Comparison of ENCODE assay signal across 10 cellular contexts in genomic region chr13:40271511-40271910, GRCh38.
DNase-seq lines count a peak whose midpoint lies in the region; ATAC-seq and TF ChIP-seq lines count a peak whose summit lies in the region.
"Had no signal": no experiment of that assay in that cellular context is flagged by ENCODE, and none has a peak within 500 bp of the region (broad histone marks: within the 10 kb centered on the region; RNA-seq: fewer than 3 reads in every experiment).

No MANE protein-coding gene starts in this region.

- peak; percentile 39 for DNase-seq in Jurkat, Clone E6-1 (ENCODE audit: low read depth, low spot score)
- DNase-seq in activated CD8-positive, alpha-beta T cell treated with anti-CD3 and anti-CD28 coated beads, Interleukin-2, amount 10 ng/mL, durations not matched to agents 7 days and 5 days: peak; percentile 46
- no peak for DNase-seq in right atrium auricular region (ENCODE audit: low spot score)
- no peak for DNase-seq in stimulated activated naive B cell treated with anti-CD40 and anti-IgM and Interleukin-4, amounts not matched to agents 10 μg/mL and 1 μg/mL and 100 μg/mL, for 72 hours
- DNase-seq in activated naive CD4-positive, alpha-beta T cell treated with anti-CD3 and anti-CD28 coated beads, Interleukin-2, amount 50 U/mL, for 16 hours: no peak
- no peak for DNase-seq in HUDEP-2 (lab: John Stamatoyannopoulos, UW; ENCODE audit: unreplicated experiment in 76 of 76)
- DNase-seq in NCI-H1694 (lab: John Stamatoyannopoulos, UW): no peak
- DNase-seq: NCI-H1436 treated with DMSO at 0.1 percent for 48 hours had no signal

- no peak overlapping the region for H3K4me3 Mint-ChIP-seq in activated CD8-positive, alpha-beta T cell treated with anti-CD3 and anti-CD28 coated beads, Interleukin-2, amount 10 ng/mL, durations not matched to agents 7 days and 5 days
- no peak overlapping the region for H3K4me3 Mint-ChIP-seq in stimulated activated naive B cell treated with anti-CD40 and anti-IgM and Interleukin-4, amounts not matched to agents 10 μg/mL and 1 μg/mL and 100 μg/mL, for 72 hours

- no peaks in the 10 kb centered on the region for H3K27me3 ChIP-seq in right atrium auricular region
- H3K27me3 ChIP-seq: cardiac muscle cell had no signal

- POLR2A ChIA-PET in activated CD8-positive, alpha-beta T cell treated with anti-CD3 and anti-CD28 coated beads, Interleukin-2, amount 10 ng/mL, durations not matched to agents 7 days and 5 days (lab: Charles Lee): no interaction called here

- H3K27me3 Mint-ChIP-seq in activated CD8-positive, alpha-beta T cell treated with anti-CD3 and anti-CD28 coated beads, Interleukin-2, amount 10 ng/mL, durations not matched to agents 7 days and 5 days (ENCODE audit: low read depth): no peaks in the 10 kb centered on the region
- H3K27me3 Mint-ChIP-seq in stimulated activated naive B cell treated with anti-CD40 and anti-IgM and Interleukin-4, amounts not matched to agents 10 μg/mL and 1 μg/mL and 100 μg/mL, for 72 hours: no peaks in the 10 kb centered on the region

- no peaks in the 10 kb centered on the region for H3K9me3 Mint-ChIP-seq in activated CD8-positive, alpha-beta T cell treated with anti-CD3 and anti-CD28 coated beads, Interleukin-2, amount 10 ng/mL, durations not matched to agents 7 days and 5 days (ENCODE audit: insufficient read depth)
- no peaks in the 10 kb centered on the region for H3K9me3 Mint-ChIP-seq in stimulated activated naive B cell treated with anti-CD40 and anti-IgM and Interleukin-4, amounts not matched to agents 10 μg/mL and 1 μg/mL and 100 μg/mL, for 72 hours

- TF ChIP-seq CTCF in right atrium auricular region (IDR thresholded peaks at IDR 0.05): no peak

- H3K36me3 ChIP-seq in right atrium auricular region: no peaks in the 10 kb centered on the region
- H3K36me3 ChIP-seq: cardiac muscle cell had no signal

- H3K4me1 Mint-ChIP-seq in activated CD8-positive, alpha-beta T cell treated with anti-CD3 and anti-CD28 coated beads, Interleukin-2, amount 10 ng/mL, durations not matched to agents 7 days and 5 days (ENCODE audit: low read depth): peaks cover 31% of the 10 kb centered on the region
- peaks cover 36 to 56% of the 10 kb centered on the region in 2 donors for H3K4me1 Mint-ChIP-seq in stimulated activated naive B cell treated with anti-CD40 and anti-IgM and Interleukin-4, amounts not matched to agents 10 μg/mL and 1 μg/mL and 100 μg/mL, for 72 hours

- H3K4me1 ChIP-seq in right atrium auricular region: peaks cover 0 to 30% of the 10 kb centered on the region in 2 donors

- no peak overlapping the region for H3K4me3 ChIP-seq in Jurkat, Clone E6-1 (ENCODE audit: low read length)
- H3K4me3 ChIP-seq in right atrium auricular region: no peak overlapping the region
- H3K4me3 ChIP-seq: cardiac muscle cell had no signal

- ATAC-seq in activated CD8-positive, alpha-beta T cell treated with anti-CD3 and anti-CD28 coated beads, Interleukin-2, amount 10 ng/mL, durations not matched to agents 7 days and 5 days: peak; percentile 67
- ATAC-seq in stimulated activated naive B cell treated with anti-CD40 and anti-IgM and Interleukin-4, amounts not matched to agents 10 μg/mL and 1 μg/mL and 100 μg/mL, for 72 hours (replicated peaks): peak; percentile 49 to 53
- no peak for ATAC-seq in HG03460 (IDR thresholded peaks at IDR 0.05; ENCODE audit: unreplicated experiment)

- H3K9me3 ChIP-seq in right atrium auricular region: no peaks in the 10 kb centered on the region

- H3K27ac Mint-ChIP-seq in activated CD8-positive, alpha-beta T cell treated with anti-CD3 and anti-CD28 coated beads, Interleukin-2, amount 10 ng/mL, durations not matched to agents 7 days and 5 days: peak overlapping the region; percentile 76
- peak overlapping the region; percentile 39 for H3K27ac Mint-ChIP-seq in stimulated activated naive B cell treated with anti-CD40 and anti-IgM and Interleukin-4, amounts not matched to agents 10 μg/mL and 1 μg/mL and 100 μg/mL, for 72 hours

- H3K27ac ChIP-seq in right atrium auricular region: peak overlapping the region; percentile 72 to 73
- H3K27ac ChIP-seq: cardiac muscle cell had no signal

- CTCF ChIA-PET in activated CD8-positive, alpha-beta T cell treated with anti-CD3 and anti-CD28 coated beads, Interleukin-2, amount 10 ng/mL, durations not matched to agents 7 days and 5 days (lab: Charles Lee): interaction anchor here (1.0 to 2.3 kb wide), 4 partner anchors 8 to 202 kb away, joined by 3 to 8 read pairs (median 4); no protein-coding TSS in a partner anchor

- H3K36me3 Mint-ChIP-seq in activated CD8-positive, alpha-beta T cell treated with anti-CD3 and anti-CD28 coated beads, Interleukin-2, amount 10 ng/mL, durations not matched to agents 7 days and 5 days (ENCODE audit: low read depth): no peaks in the 10 kb centered on the region
- no peaks in the 10 kb centered on the region for H3K36me3 Mint-ChIP-seq in stimulated activated naive B cell treated with anti-CD40 and anti-IgM and Interleukin-4, amounts not matched to agents 10 μg/mL and 1 μg/mL and 100 μg/mL, for 72 hours

Comparison
In these comparisons a context has a peak if more than half of its experiments do, and no peak if none do; other contexts are left out.
1. DNase-seq: peak in Jurkat, Clone E6-1 (single experiment) and activated CD8-positive, alpha-beta T cell treated with anti-CD3 and anti-CD28 coated beads, Interleukin-2, amount 10 ng/mL, durations not matched to agents 7 days and 5 days (single experiment); none in right atrium auricular region (single experiment), stimulated activated naive B cell treated with anti-CD40 and anti-IgM and Interleukin-4, amounts not matched to agents 10 μg/mL and 1 μg/mL and 100 μg/mL, for 72 hours (single experiment), activated naive CD4-positive, alpha-beta T cell treated with anti-CD3 and anti-CD28 coated beads, Interleukin-2, amount 50 U/mL, for 16 hours (single experiment), HUDEP-2 (0 of 76) and NCI-H1694 (single experiment).